ENCODE assay signal across 19 cellular contexts in the genomic region with DNA sequence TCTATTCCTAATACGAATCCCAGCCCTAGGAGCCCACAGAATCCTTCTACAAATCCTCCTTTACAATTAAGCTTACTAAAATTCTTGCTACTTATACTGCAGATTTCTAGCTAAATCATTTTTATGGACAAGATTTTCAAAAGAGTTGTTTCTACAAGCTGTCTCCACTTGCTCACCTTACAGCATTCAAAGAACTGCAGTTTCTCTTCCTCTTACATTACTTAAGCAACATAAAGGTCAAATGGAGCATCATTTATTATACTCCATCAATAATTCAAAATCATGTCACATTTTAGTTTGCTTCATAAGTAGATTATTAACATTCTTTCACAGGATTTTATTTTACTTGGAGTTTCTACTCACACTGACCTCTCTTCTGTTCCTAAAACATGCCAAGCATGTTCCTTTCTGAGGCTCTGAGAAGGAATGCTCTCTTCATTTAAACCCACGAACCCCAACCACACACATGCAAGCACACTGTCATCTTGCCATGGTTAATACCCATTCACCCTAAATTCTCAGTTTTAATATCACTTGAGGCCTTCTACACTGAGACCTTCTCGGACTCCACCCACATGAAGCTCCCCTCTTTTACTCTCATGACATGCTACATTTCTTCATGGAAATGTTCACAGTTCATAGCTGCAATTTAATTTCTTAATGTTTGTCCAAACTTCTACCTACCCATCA.
DNase-seq lines count a peak whose midpoint lies in the region; ATAC-seq and TF ChIP-seq lines count a peak whose summit lies in the region.
"Had no signal": no experiment of that assay in that cellular context is flagged by ENCODE, and none has a peak within 500 bp of the region (broad histone marks: within the 10 kb centered on the region; RNA-seq: fewer than 3 reads in every experiment).

No MANE protein-coding gene starts in this region.

- no peak overlapping the region for H4K5ac ChIP-seq in H9 (ENCODE audit: insufficient read length, low read depth, low read length)

- H2AK5ac ChIP-seq in H9 (ENCODE audit: insufficient read length, low read length) = no peak overlapping the region

- no peak overlapping the region for H2BK20ac ChIP-seq in H9 (ENCODE audit: low read depth, low read length, poor library complexity, severe bottlenecking)

- no peak overlapping the region for H3K18ac ChIP-seq in H9 (ENCODE audit: insufficient read length, low read depth, low read length)

- H3K9ac ChIP-seq in H9 (ENCODE audit: extremely low read depth, insufficient read length, low read length) = no peak overlapping the region

- H3K23ac ChIP-seq in H9 (ENCODE audit: insufficient read length, low read depth, low read length) = no peak overlapping the region

- no peak overlapping the region for H3K27ac ChIP-seq in H9 (ENCODE audit: insufficient read length, low read depth, low read length)
- H3K27ac ChIP-seq: heart left ventricle, SK-N-MC, uterus had no signal

- no peaks in the 10 kb centered on the region for H3K79me2 ChIP-seq in H9 (ENCODE audit: insufficient read depth, low read length)

- no peaks in the 10 kb centered on the region for H3K23me2 ChIP-seq in H9 (ENCODE audit: insufficient read length, low read depth, low read length, poor library complexity, severe bottlenecking)

- H2BK120ac ChIP-seq in H9 (ENCODE audit: low read depth, low read length, poor library complexity, severe bottlenecking) = no peak overlapping the region

- no peaks in the 10 kb centered on the region for H4K20me1 ChIP-seq in H9 (ENCODE audit: control insufficient read depth, insufficient read depth, insufficient read length)

- H3K14ac ChIP-seq in H9 (ENCODE audit: insufficient read depth, low read length) = no peak overlapping the region

- DNase-seq in NOMO-1 treated with DMSO at 0.1 percent for 48 hours (lab: John Stamatoyannopoulos, UW; ENCODE audit: unreplicated experiment) (peak; percentile 39), NOMO-1 treated with dmso at 0.1 percent for 144 hours (lab: John Stamatoyannopoulos, UW; ENCODE audit: unreplicated experiment) (no peak), H9 (no peak), NCI-H82 (lab: John Stamatoyannopoulos, UW) (no peak), hypothalamus (lab: John Stamatoyannopoulos, UW) (no peak), HuH-7.5 (ENCODE audit: low spot score) (no peak)
- DNase-seq in stimulated activated naive B cell treated with anti-CD40 and anti-IgM and Interleukin-4, amounts not matched to agents 10 μg/mL and 1 μg/mL and 100 μg/mL, for 72 hours = no peak
- DNase-seq: 8988T, DMS79, heart left ventricle, mucosa of descending colon, NCI-H1092, small intestine, uterus had no signal

- H2AFZ ChIP-seq in H9 (ENCODE audit: low read length) = no peak overlapping the region

- ATAC-seq in HG03159 (IDR thresholded peaks at IDR 0.05; ENCODE audit: unreplicated experiment) = peak; percentile 74
- ATAC-seq in stimulated activated naive B cell treated with anti-CD40 and anti-IgM and Interleukin-4, amounts not matched to agents 10 μg/mL and 1 μg/mL and 100 μg/mL, for 72 hours (replicated peaks) = peak; percentile 83 to 89
- ATAC-seq: esophagus mucosa, heart left ventricle, mucosa of descending colon had no signal

- no peak overlapping the region for H3K56ac ChIP-seq in H9 (ENCODE audit: insufficient read length, low read depth, low read length)

- no peak for TF ChIP-seq CTCF in H9 (conservative IDR thresholded peaks at IDR 0.05)

- no peak overlapping the region for H3K4me2 ChIP-seq in H9 (ENCODE audit: insufficient read depth, insufficient read length, low read length)

- no peaks in the 10 kb centered on the region for H3K79me1 ChIP-seq in H9 (ENCODE audit: insufficient read depth, low read depth, low read length, poor library complexity, severe bottlenecking)

- H3K4me1 Mint-ChIP-seq in H9 = no peaks in the 10 kb centered on the region
- peaks cover 3 to 11% of the 10 kb centered on the region in 2 donors for H3K4me1 Mint-ChIP-seq in stimulated activated naive B cell treated with anti-CD40 and anti-IgM and Interleukin-4, amounts not matched to agents 10 μg/mL and 1 μg/mL and 100 μg/mL, for 72 hours
- H3K4me1 Mint-ChIP-seq: CD14-positive monocyte had no signal

- no peak overlapping the region for H2BK15ac ChIP-seq in H9 (ENCODE audit: low read depth, low read length)

- no peaks in the 10 kb centered on the region for H3K27me3 ChIP-seq in H9 (ENCODE audit: insufficient read depth, low read length)
- H3K27me3 ChIP-seq: heart left ventricle, uterus had no signal

- no peaks in the 10 kb centered on the region for H3K36me3 Mint-ChIP-seq in H9 (ENCODE audit: insufficient read depth in 1 of 3, low read depth in 3 of 3)
- H3K36me3 Mint-ChIP-seq in stimulated activated naive B cell treated with anti-CD40 and anti-IgM and Interleukin-4, amounts not matched to agents 10 μg/mL and 1 μg/mL and 100 μg/mL, for 72 hours = no peaks in the 10 kb centered on the region
- H3K36me3 Mint-ChIP-seq: CD14-positive monocyte had no signal

- no peak overlapping the region for H2BK5ac ChIP-seq in H9 (ENCODE audit: insufficient read length, low read length)

- H3K4me1 ChIP-seq in H9 (ENCODE audit: insufficient read depth, low read length) = no peaks in the 10 kb centered on the region
- H3K4me1 ChIP-seq: heart left ventricle, uterus had no signal

- H3K9me3 ChIP-seq in H9 (ENCODE audit: control insufficient read depth, low read depth, low read length) = no peaks in the 10 kb centered on the region
- H3K9me3 ChIP-seq: heart left ventricle, mucosa of descending colon, uterus had no signal

- H3K27ac Mint-ChIP-seq in H9 = no peak overlapping the region
- no peak overlapping the region for H3K27ac Mint-ChIP-seq in stimulated activated naive B cell treated with anti-CD40 and anti-IgM and Interleukin-4, amounts not matched to agents 10 μg/mL and 1 μg/mL and 100 μg/mL, for 72 hours
- H3K27ac Mint-ChIP-seq: CD14-positive monocyte; stimulated activated naive CD8-positive, alpha-beta T cell treated with anti-CD3 and anti-CD28 coated beads, Interleukin-15, Interleukin-2, amounts not matched to agents 100 ng/mL and 50 ng/mL, for 24 hours had no signal

- H3K9me3 Mint-ChIP-seq in H9 = no peaks in the 10 kb centered on the region
- H3K9me3 Mint-ChIP-seq in stimulated activated naive B cell treated with anti-CD40 and anti-IgM and Interleukin-4, amounts not matched to agents 10 μg/mL and 1 μg/mL and 100 μg/mL, for 72 hours = no peaks in the 10 kb centered on the region

- no peak overlapping the region for H3T11ph ChIP-seq in H9 (ENCODE audit: low read length)

- no peaks in the 10 kb centered on the region for H3K27me3 Mint-ChIP-seq in H9 (ENCODE audit: low read depth)
- H3K27me3 Mint-ChIP-seq in stimulated activated naive B cell treated with anti-CD40 and anti-IgM and Interleukin-4, amounts not matched to agents 10 μg/mL and 1 μg/mL and 100 μg/mL, for 72 hours = peaks cover 4% of the 10 kb centered on the region in 2 donors
- H3K27me3 Mint-ChIP-seq: stimulated activated naive CD8-positive, alpha-beta T cell treated with anti-CD3 and anti-CD28 coated beads, Interleukin-15, Interleukin-2, amounts not matched to agents 100 ng/mL and 50 ng/mL, for 24 hours had no signal

- no peak overlapping the region for H4K91ac ChIP-seq in H9 (ENCODE audit: insufficient read length, low read depth, low read length)

- no peak overlapping the region for H3K4me3 Mint-ChIP-seq in H9
- no peak overlapping the region for H3K4me3 Mint-ChIP-seq in stimulated activated naive B cell treated with anti-CD40 and anti-IgM and Interleukin-4, amounts not matched to agents 10 μg/mL and 1 μg/mL and 100 μg/mL, for 72 hours
- H3K4me3 Mint-ChIP-seq: CD14-positive monocyte; stimulated activated naive CD8-positive, alpha-beta T cell treated with anti-CD3 and anti-CD28 coated beads, Interleukin-15, Interleukin-2, amounts not matched to agents 100 ng/mL and 50 ng/mL, for 24 hours had no signal

- no CpG with 5 or more reads among the region's 3 CpGs for WGBS in H9 (ENCODE audit: extremely low coverage, insufficient read length, low lambda C conversion rate)

- no peak overlapping the region for H4K8ac ChIP-seq in H9 (replicated peaks; ENCODE audit: insufficient read length, low read depth, low read length)

- H2BK12ac ChIP-seq in H9 (ENCODE audit: insufficient read length, low read depth, low read length) = peak overlapping the region; percentile 33

- H3K4ac ChIP-seq in H9 (ENCODE audit: low read depth, low read length) = no peak overlapping the region
